ENCODE assay signal across 1 cellular context in the genomic region with DNA sequence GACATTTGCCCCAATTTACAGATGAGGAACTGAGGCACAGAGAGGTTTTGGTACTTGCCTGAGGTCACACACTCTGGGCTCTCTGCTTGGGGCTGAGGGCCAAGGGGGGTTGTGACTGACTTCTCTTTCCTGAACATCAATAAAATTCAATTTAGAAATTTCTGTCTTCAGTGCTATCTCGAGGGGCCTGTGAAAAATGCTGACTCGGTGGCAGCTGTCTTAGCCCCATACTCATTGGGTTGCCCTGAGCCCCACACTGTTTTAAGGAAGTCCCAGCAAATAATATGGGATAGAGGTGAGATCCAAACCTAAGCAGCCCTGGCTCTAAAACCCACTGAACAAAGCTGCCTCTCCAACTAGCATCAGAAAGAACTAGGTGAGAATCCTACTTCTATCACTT.
A peak's percentile ranks its signal among the peaks of the same experiment; 100 is the strongest.
TF ChIP-seq lines count a peak whose summit lies in the region.

No MANE protein-coding gene starts in this region.

TF ChIP-seq in HepG2, 621 proteins besides CTCF, POLR2A, EP300 and RAD21:
- TF ChIP-seq ZNF598 (CRISPR knock-in tag; IDR thresholded peaks at IDR 0.05; ENCODE audit: borderline replicate concordance) (no peak), TBP (CRISPR knock-in tag; IDR thresholded peaks at IDR 0.05) (no peak), MAFK (conservative IDR thresholded peaks at IDR 0.05 in 1 of 2, IDR thresholded peaks at IDR 0.05 in 1 of 2; ENCODE audit: low read length in 2 of 2) (peak; percentile 84 to 89), PHF20 (CRISPR knock-in tag; IDR thresholded peaks at IDR 0.05) (no peak), MAFF (IDR thresholded peaks at IDR 0.05; ENCODE audit: low read depth, low read length) (peak; percentile 77), ADNP (CRISPR knock-in tag; IDR thresholded peaks at IDR 0.05) (no peak), JUND (CRISPR knock-in tag; IDR thresholded peaks at IDR 0.05) (no peak), ZFP36L1 (CRISPR knock-in tag; IDR thresholded peaks at IDR 0.05) (no peak), ZNF629 (CRISPR knock-in tag; conservative IDR thresholded peaks at IDR 0.05) (0 out of 2 replicates have a peak, but pooled peaks have one; percentile 27)
- TF ChIP-seq, protein P1, sequence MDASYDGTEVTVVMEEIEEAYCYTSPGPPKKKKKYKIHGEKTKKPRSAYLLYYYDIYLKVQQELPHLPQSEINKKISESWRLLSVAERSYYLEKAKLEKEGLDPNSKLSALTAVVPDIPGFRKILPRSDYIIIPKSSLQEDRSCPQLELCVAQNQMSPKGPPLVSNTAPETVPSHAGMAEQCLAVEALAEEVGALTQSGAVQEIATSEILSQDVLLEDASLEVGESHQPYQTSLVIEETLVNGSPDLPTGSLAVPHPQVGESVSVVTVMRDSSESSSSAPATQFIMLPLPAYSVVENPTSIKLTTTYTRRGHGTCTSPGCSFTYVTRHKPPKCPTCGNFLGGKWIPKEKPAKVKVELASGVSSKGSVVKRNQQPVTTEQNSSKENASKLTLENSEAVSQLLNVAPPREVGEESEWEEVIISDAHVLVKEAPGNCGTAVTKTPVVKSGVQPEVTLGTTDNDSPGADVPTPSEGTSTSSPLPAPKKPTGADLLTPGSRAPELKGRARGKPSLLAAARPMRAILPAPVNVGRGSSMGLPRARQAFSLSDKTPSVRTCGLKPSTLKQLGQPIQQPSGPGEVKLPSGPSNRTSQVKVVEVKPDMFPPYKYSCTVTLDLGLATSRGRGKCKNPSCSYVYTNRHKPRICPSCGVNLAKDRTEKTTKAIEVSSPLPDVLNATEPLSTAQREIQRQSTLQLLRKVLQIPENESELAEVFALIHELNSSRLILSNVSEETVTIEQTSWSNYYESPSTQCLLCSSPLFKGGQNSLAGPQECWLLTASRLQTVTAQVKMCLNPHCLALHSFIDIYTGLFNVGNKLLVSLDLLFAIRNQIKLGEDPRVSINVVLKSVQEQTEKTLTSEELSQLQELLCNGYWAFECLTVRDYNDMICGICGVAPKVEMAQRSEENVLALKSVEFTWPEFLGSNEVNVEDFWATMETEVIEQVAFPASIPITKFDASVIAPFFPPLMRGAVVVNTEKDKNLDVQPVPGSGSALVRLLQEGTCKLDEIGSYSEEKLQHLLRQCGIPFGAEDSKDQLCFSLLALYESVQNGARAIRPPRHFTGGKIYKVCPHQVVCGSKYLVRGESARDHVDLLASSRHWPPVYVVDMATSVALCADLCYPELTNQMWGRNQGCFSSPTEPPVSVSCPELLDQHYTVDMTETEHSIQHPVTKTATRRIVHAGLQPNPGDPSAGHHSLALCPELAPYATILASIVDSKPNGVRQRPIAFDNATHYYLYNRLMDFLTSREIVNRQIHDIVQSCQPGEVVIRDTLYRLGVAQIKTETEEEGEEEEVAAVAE (CRISPR knock-in tag; IDR thresholded peaks at IDR 0.05; ENCODE audit: borderline replicate concordance) = no peak
- TF ChIP-seq, protein P2, sequence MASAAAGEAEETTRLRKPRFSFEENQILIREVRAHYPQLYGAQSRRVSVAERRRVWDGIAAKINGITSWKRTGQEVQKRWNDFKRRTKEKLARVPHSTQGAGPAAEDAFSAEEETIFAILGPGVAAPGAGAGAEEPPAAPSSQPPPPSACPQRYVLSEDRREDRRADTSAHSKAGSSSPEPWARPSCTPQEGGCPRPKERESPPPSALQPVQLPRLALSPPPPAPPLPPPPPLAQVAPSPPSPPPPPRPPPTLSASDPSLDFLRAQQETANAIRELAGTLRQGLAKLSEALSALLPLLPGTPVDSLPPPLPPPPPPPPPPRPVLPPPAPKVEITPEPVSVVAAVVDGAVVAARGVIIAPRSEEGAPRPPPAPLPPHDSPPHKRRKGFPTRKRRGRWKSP (CRISPR knock-in tag; IDR thresholded peaks at IDR 0.05) = no peak
